10 cellular contexts compared by ENCODE assay signal in genomic region chr2:134491796-134492441, GRCh38.
DNase-seq lines count a peak whose midpoint lies in the region; ATAC-seq and TF ChIP-seq lines count a peak whose summit lies in the region.
"Had no signal": no experiment of that assay in that cellular context is flagged by ENCODE, and none has a peak within 500 bp of the region (broad histone marks: within the 10 kb centered on the region; RNA-seq: fewer than 3 reads in every experiment).

No MANE protein-coding gene starts in this region.

- H3K27me3 ChIP-seq in foreskin keratinocyte, result peaks cover 26% of the 10 kb centered on the region

- TF ChIP-seq CTCF in foreskin keratinocyte (conservative IDR thresholded peaks at IDR 0.05) (peak; percentile 46), GM10266 (IDR thresholded peaks at IDR 0.05; ENCODE audit: control insufficient read depth, insufficient read depth, low read depth, missing control alignments) (no peak)

- H3K27ac ChIP-seq in foreskin keratinocyte, result no peak overlapping the region
- H3K27ac ChIP-seq: esophagus squamous epithelium had no signal

- ATAC-seq in foreskin keratinocyte (peak; percentile 82), GM21423 (IDR thresholded peaks at IDR 0.05; ENCODE audit: unreplicated experiment) (no peak), GM18517 (IDR thresholded peaks at IDR 0.05; ENCODE audit: unreplicated experiment) (no peak)

- H3K4me1 ChIP-seq in foreskin keratinocyte, result no peaks in the 10 kb centered on the region
- H3K4me1 ChIP-seq: esophagus squamous epithelium had no signal

- DNase-seq in 8988T (peak; percentile 31), LoVo (ENCODE audit: low spot score) (peak; percentile 11), NCI-H748 (lab: John Stamatoyannopoulos, UW; ENCODE audit: unreplicated experiment) (peak; percentile 84), foreskin keratinocyte (peak in 1 of 2 donors; percentile 36), GM10266 (ENCODE audit: extremely low spot score) (no peak)
- DNase-seq in stimulated activated CD8-positive, alpha-beta memory T cell treated with anti-CD3 and anti-CD28 coated beads, Interleukin-4, amount 100 ng/mL, for 48 hours, result no peak
- DNase-seq: activated naive CD4-positive, alpha-beta T cell treated with anti-CD3 and anti-CD28 coated beads for 36 hours; esophagus squamous epithelium had no signal

Comparison
In these comparisons a context has a peak if more than half of its experiments do, and no peak if none do; other contexts are left out.
1. DNase-seq: peak in 8988T (single experiment), LoVo (single experiment) and NCI-H748 (single experiment); none in GM10266 (single experiment) and stimulated activated CD8-positive, alpha-beta memory T cell treated with anti-CD3 and anti-CD28 coated beads, Interleukin-4, amount 100 ng/mL, for 48 hours (single experiment).